ENCODE assay signal across 18 cellular contexts in genomic region chr20:22503577-22503976, GRCh38.
"Had no signal": no experiment of that assay in that cellular context is flagged by ENCODE, and none has a peak within 500 bp of the region (broad histone marks: within the 10 kb centered on the region; RNA-seq: fewer than 3 reads in every experiment).

No MANE protein-coding gene starts in this region.

- H3K9me3 ChIP-seq: SJCRH30 had no signal

- H3K4me3 ChIP-seq: SJCRH30 had no signal

- DNase-seq: KBM-7, NCI-H1092 treated with DMSO at 0.1 percent for 48 hours, NCI-H1436, NCI-H187, NCI-H2029, NCI-H2081 treated with DMSO at 0.1 percent for 48 hours, NCI-H2171, NCI-H226, NCI-H446, NCI-H510A, NCI-H524 treated with DMSO at 0.1 percent for 48 hours, NCI-H69, NCI-H774, SHP77 treated with DMSO at 0.1 percent for 48 hours, SJCRH30 had no signal

- H3K27me3 ChIP-seq: SJCRH30 had no signal

- H3K27ac ChIP-seq: HL-60, RWPE1, SJCRH30 had no signal

- H3K4me1 ChIP-seq: SJCRH30 had no signal

- H3K36me3 ChIP-seq: SJCRH30 had no signal

- ATAC-seq: SK-N-SH treated with all-trans-retinoic acid at 6 μM for 48 hours had no signal
